15 cellular contexts compared by ENCODE assay signal in the genomic region with DNA sequence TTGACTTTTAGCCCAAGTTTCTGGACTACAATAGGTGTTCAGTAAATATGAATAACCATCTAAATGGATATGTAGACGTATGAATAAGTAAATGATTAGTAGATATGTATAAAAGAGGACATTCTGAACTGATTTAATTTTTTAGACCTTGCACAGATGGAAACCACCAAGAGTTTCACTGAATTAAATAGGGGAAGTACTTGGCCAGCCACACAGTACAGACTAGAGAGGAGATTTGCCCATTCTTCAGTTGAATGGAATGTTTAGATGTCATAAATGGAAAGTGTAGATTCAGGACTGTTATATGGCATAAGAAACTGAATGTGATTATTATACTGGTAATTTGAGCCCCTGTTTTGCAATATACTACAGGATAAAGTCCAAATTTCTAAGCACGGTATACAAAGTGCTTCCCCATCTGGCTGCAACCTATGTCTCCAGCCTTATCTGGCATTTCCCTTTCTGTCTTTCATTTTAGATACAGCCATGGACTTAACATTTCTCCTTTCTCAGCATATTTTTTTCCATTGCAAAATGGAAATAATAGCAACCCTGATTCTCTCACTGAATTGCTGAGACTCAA.
DNase-seq lines count a peak whose midpoint lies in the region; ATAC-seq and TF ChIP-seq lines count a peak whose summit lies in the region.
"Had no signal": no experiment of that assay in that cellular context is flagged by ENCODE, and none has a peak within 500 bp of the region (broad histone marks: within the 10 kb centered on the region; RNA-seq: fewer than 3 reads in every experiment).

No MANE protein-coding gene starts in this region.

- H3K4me2 ChIP-seq in PC-9 = no peak overlapping the region

- BruUV-seq in PC-9 (replicated peaks; lab: Mats Ljungman, UMichigan) = no TSS peak

- H3K9me3 Mint-ChIP-seq in dendritic cell treated with granulocyte-macrophage colony-stimulating factor and Interleukin-4, amounts not matched to agents 40 ng/mL and 50 ng/mL, for 4 days = peaks cover 14% of the 10 kb centered on the region
- no peaks in the 10 kb centered on the region for H3K9me3 Mint-ChIP-seq in progenitor cell of endocrine pancreas (ENCODE audit: low read depth)

- H3K9me2 ChIP-seq in PC-9 (ENCODE audit: insufficient read depth) = no peaks in the 10 kb centered on the region

- no peaks in the 10 kb centered on the region for H4K20me1 ChIP-seq in PC-9 (ENCODE audit: insufficient read depth)

- no peak overlapping the region for H3K27ac ChIP-seq in PC-9
- H3K27ac ChIP-seq: C4-2B, lower lobe of right lung, ovary had no signal

- H3K27me3 ChIP-seq in PC-9 (ENCODE audit: insufficient read depth, low read depth) = no peaks in the 10 kb centered on the region
- H3K27me3 ChIP-seq: ovary had no signal

- no peaks in the 10 kb centered on the region for H3K36me3 Mint-ChIP-seq in dendritic cell treated with granulocyte-macrophage colony-stimulating factor and Interleukin-4, amounts not matched to agents 40 ng/mL and 50 ng/mL, for 4 days (ENCODE audit: low read depth)
- H3K36me3 Mint-ChIP-seq in progenitor cell of endocrine pancreas (ENCODE audit: insufficient read depth) = no peaks in the 10 kb centered on the region

- no peak for DNase-seq in PC-9
- no peak for DNase-seq in progenitor cell of endocrine pancreas (ENCODE audit: low spot score, unreplicated experiment)
- DNase-seq in NCI-H1105 (lab: John Stamatoyannopoulos, UW) = no peak
- no peak for DNase-seq in activated CD8-positive, alpha-beta memory T cell treated with anti-CD3 and anti-CD28 coated beads for 24 hours
- DNase-seq: foreskin melanocyte, lower lobe of right lung, NCI-H226, ovary had no signal

- peak overlapping the region; percentile 45 for H3K27ac Mint-ChIP-seq in dendritic cell treated with granulocyte-macrophage colony-stimulating factor and Interleukin-4, amounts not matched to agents 40 ng/mL and 50 ng/mL, for 4 days
- H3K27ac Mint-ChIP-seq in progenitor cell of endocrine pancreas = no peak overlapping the region

- H3K4me3 ChIP-seq in PC-9 = no peak overlapping the region
- H3K4me3 ChIP-seq: K562, lower lobe of right lung, ovary had no signal

- no peaks in the 10 kb centered on the region for H3K4me1 ChIP-seq in PC-9 (replicated peaks; ENCODE audit: insufficient read depth)
- H3K4me1 ChIP-seq: lower lobe of right lung had no signal

- TF ChIP-seq CTCF in PC-9 (conservative IDR thresholded peaks at IDR 0.05) = no peak
- TF ChIP-seq CTCF in progenitor cell of endocrine pancreas (IDR thresholded peaks at IDR 0.05; ENCODE audit: unreplicated experiment) = no peak

- intact Hi-C loops in dendritic cell treated with granulocyte-macrophage colony-stimulating factor and Interleukin-4, amounts not matched to agents 40 ng/mL and 50 ng/mL, for 4 days (cut with micrococcal nuclease) = no loop called here
- intact Hi-C loops in PC-9 (cut with micrococcal nuclease; ENCODE audit: unreplicated experiment) = no loop called here

- CTCF ChIA-PET in PC-9 (lab: Charles Lee) = no interaction called here

- ATAC-seq in GM18868 (IDR thresholded peaks at IDR 0.05; ENCODE audit: unreplicated experiment) (peak; percentile 85), GM21576 (IDR thresholded peaks at IDR 0.05; ENCODE audit: unreplicated experiment) (peak; percentile 45), HG03175 (IDR thresholded peaks at IDR 0.05; ENCODE audit: unreplicated experiment) (peak; percentile 89)
- ATAC-seq: K562, lower lobe of right lung, Right ventricle myocardium inferior had no signal

- no peaks in the 10 kb centered on the region for H3K27me3 Mint-ChIP-seq in dendritic cell treated with granulocyte-macrophage colony-stimulating factor and Interleukin-4, amounts not matched to agents 40 ng/mL and 50 ng/mL, for 4 days
- H3K27me3 Mint-ChIP-seq in progenitor cell of endocrine pancreas = no peaks in the 10 kb centered on the region

- no peaks in the 10 kb centered on the region for H3K4me1 Mint-ChIP-seq in dendritic cell treated with granulocyte-macrophage colony-stimulating factor and Interleukin-4, amounts not matched to agents 40 ng/mL and 50 ng/mL, for 4 days (ENCODE audit: low read depth)
- H3K4me1 Mint-ChIP-seq in progenitor cell of endocrine pancreas (ENCODE audit: low read depth) = peaks cover 3% of the 10 kb centered on the region

- no peaks in the 10 kb centered on the region for H3K9me3 ChIP-seq in PC-9 (ENCODE audit: insufficient read depth, low read depth)
- H3K9me3 ChIP-seq: lower lobe of right lung, ovary had no signal

- POLR2A ChIA-PET in PC-9 (lab: Charles Lee; ENCODE audit: unreplicated experiment) = no interaction called here

- H3F3A ChIP-seq in PC-9 (ENCODE audit: insufficient read depth, low read depth) = no peaks in the 10 kb centered on the region

- H3K4me3 Mint-ChIP-seq in dendritic cell treated with granulocyte-macrophage colony-stimulating factor and Interleukin-4, amounts not matched to agents 40 ng/mL and 50 ng/mL, for 4 days = no peak overlapping the region
- H3K4me3 Mint-ChIP-seq in progenitor cell of endocrine pancreas (ENCODE audit: low read depth) = no peak overlapping the region

- no peaks in the 10 kb centered on the region for H3K79me2 ChIP-seq in PC-9 (ENCODE audit: low read depth)

- H3K36me3 ChIP-seq in PC-9 (ENCODE audit: low read depth) = no peaks in the 10 kb centered on the region
- H3K36me3 ChIP-seq: lower lobe of right lung, ovary had no signal

- no peak overlapping the region for H2AFZ ChIP-seq in PC-9
